ENCODE assay signal across 9 cellular contexts in the genomic region with DNA sequence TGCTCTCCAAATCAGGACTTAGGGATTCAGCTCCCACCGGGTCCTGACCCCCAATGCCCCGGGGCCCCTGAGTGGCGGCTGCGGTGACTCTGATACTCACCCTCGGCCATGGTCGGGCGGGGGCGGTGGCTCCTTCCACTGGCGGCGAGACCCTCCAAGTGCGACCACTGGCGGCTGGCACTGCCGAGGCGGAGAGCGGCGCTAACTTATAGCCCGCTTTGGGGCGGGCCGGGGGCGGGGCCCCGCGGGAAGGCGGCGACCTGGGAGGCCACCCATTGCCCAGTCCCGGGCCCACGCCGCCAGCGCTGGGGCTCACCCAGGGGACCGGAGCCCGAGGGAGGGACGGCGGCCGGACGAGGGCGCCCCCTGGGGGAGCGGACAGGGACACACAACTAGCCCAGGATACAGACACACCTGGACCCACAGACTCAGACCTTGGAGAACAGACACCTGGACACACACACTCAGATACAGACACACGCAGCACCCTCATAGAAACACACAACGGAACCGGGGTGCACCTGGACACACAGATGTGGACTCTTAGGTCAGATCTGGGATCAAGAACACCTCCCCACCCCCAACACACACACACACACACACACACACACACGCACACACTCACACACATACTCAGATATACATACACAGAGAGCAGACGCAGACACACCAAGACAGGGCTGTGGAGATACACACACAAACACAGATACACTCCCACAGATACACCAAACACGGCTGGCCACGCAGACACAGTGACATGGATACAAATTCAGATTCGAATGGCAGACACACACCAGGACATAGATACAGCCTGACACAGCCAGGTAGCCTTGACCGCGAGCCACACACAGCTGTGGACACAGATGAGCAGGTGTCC. TPM values are rescaled to one million over a fixed set of nuclear protein-coding genes. Genes with fewer than 3 reads are reported as not detected.
A peak's percentile ranks its signal among the peaks of the same experiment; 100 is the strongest.
DNase-seq lines count a peak whose midpoint lies in the region; ATAC-seq and TF ChIP-seq lines count a peak whose summit lies in the region.
"Had no signal": no experiment of that assay in that cellular context is flagged by ENCODE, and none has a peak within 500 bp of the region (broad histone marks: within the 10 kb centered on the region; RNA-seq: fewer than 3 reads in every experiment).

Gene TGM2 (minus strand): TSS at position 182 of the 877 bp plus-strand sequence. CDS start 72 bp downstream, at position 110.

- CTCF ChIA-PET in WTC11 (lab: Charles Lee) = interaction anchor here (1.2 to 2.3 kb wide), 7 partner anchors 10 to 108 kb away, joined by 4 to 15 read pairs (median 7); no protein-coding TSS in a partner anchor

- H3K4me2 ChIP-seq in DND-41 (ENCODE audit: insufficient read depth, low read length) = no peak within 1 kb of the TSS
- peak within 1 kb of the TSS; percentile 75 for H3K4me2 ChIP-seq in GM23338

- intact Hi-C loops in dorsolateral prefrontal cortex (cut with DNase I) (loop anchor here (5.0 kb wide), 2 partner anchors 108 to 152 kb away; no protein-coding TSS in a partner anchor), right lobe of liver (cut with DNase I) (loop anchor here (5.0 to 10.0 kb wide), 2 partner anchors 101 to 108 kb away; no protein-coding TSS in a partner anchor)

- peaks cover 5% of the 10 kb centered on the region for H3K27me3 ChIP-seq in DND-41 (ENCODE audit: insufficient read depth, low read length, poor library complexity)
- H3K27me3 ChIP-seq in GM23338 (ENCODE audit: insufficient read depth) = no peaks in the 10 kb centered on the region
- H3K27me3 ChIP-seq in dorsolateral prefrontal cortex = peaks cover 0 to 7% (median 0%) of the 10 kb centered on the region in 45 donors
- no peaks in the 10 kb centered on the region for H3K27me3 ChIP-seq in right lobe of liver

- peak; percentile 46 for TF ChIP-seq CTCF in DND-41 (IDR thresholded peaks at IDR 0.05; ENCODE audit: borderline replicate concordance, extremely low read depth, low read length, poor library complexity, severe bottlenecking)
- TF ChIP-seq CTCF in GM23338 (conservative IDR thresholded peaks at IDR 0.05; ENCODE audit: low read depth in 2 of 2) = peak; percentile 64 to 79
- TF ChIP-seq CTCF in WTC11 (IDR thresholded peaks at IDR 0.05) = peak; percentile 76
- TF ChIP-seq CTCF in dorsolateral prefrontal cortex (IDR thresholded peaks at IDR 0.05 in 54 of 56, conservative IDR thresholded peaks at IDR 0.05 in 2 of 56; ENCODE audit: low read depth in 1 of 56, partially characterized antibody in 56 of 56) = peak; percentile 43 to 87 (median 75)
- peak; percentile 89 to 96 (median 94) for TF ChIP-seq CTCF in right lobe of liver (IDR thresholded peaks at IDR 0.05)

- H4K20me1 ChIP-seq in DND-41 (ENCODE audit: insufficient read depth, low read length) (peaks cover 2% of the 10 kb centered on the region; the same call in 1 of the 2 replicates), GM23338 (replicated peaks; ENCODE audit: insufficient read depth) (no peaks in the 10 kb centered on the region)

- H3K79me2 ChIP-seq in DND-41 (ENCODE audit: insufficient read depth, low read length) (no peaks in the 10 kb centered on the region), GM23338 (replicated peaks; ENCODE audit: insufficient read depth) (no peaks in the 10 kb centered on the region)

- H3K4me1 Mint-ChIP-seq in GM23338 (no peaks in the 10 kb centered on the region; the same call in 1 of the 3 replicates), WTC11 (0 out of 2 replicates have a peak, but pooled peaks cover 4% of the 10 kb centered on the region)

- no peak within 1 kb of the TSS for H3K27ac ChIP-seq in DND-41 (ENCODE audit: low read length)
- no peak within 1 kb of the TSS for H3K27ac ChIP-seq in GM23338 (ENCODE audit: low read depth)
- peak within 1 kb of the TSS in 22 of 59 donors; percentile 1 to 76 (median 30) for H3K27ac ChIP-seq in dorsolateral prefrontal cortex
- H3K27ac ChIP-seq in right lobe of liver = peak within 1 kb of the TSS; percentile 57 to 88 (median 67)

- H3K4me3 ChIP-seq in DND-41 (ENCODE audit: low read depth in 1 of 2, low read length in 2 of 2) = no peak within 1 kb of the TSS
- peak within 1 kb of the TSS; percentile 51 for H3K4me3 ChIP-seq in GM23338
- H3K4me3 ChIP-seq in dorsolateral prefrontal cortex = peak within 1 kb of the TSS in 58 of 59 donors; percentile 16 to 65 (median 45)
- H3K4me3 ChIP-seq in right lobe of liver = peak within 1 kb of the TSS; percentile 76 to 83 (median 80)

- POLR2A ChIA-PET in WTC11 (lab: Charles Lee) = no interaction called here

- H3K27me3 Mint-ChIP-seq in GM23338 (ENCODE audit: insufficient read depth, low read depth, poor library complexity) (peaks cover 6% of the 10 kb centered on the region), WTC11 (ENCODE audit: low read depth) (no peaks in the 10 kb centered on the region)

- H3K27ac Mint-ChIP-seq in GM23338 (no peak within 1 kb of the TSS), WTC11 (no peak within 1 kb of the TSS)
- H3K27ac Mint-ChIP-seq: activated naive CD4-positive, alpha-beta T cell treated with anti-CD3 and anti-CD28 coated beads, Interleukin-2, amount 50 U/mL, for 24 hours had no signal

- TF ChIP-seq POLR2A in right lobe of liver (IDR thresholded peaks at IDR 0.05) = peak; percentile 99

- no peaks in the 10 kb centered on the region for H3K9me3 ChIP-seq in DND-41 (ENCODE audit: insufficient read depth, low read length, severe bottlenecking)
- H3K9me3 ChIP-seq in right lobe of liver = no peaks in the 10 kb centered on the region

- H2AFZ ChIP-seq in DND-41 (ENCODE audit: low read depth, low read length) (no peak within 1 kb of the TSS), GM23338 (peak within 1 kb of the TSS; percentile 96)

- no peaks in the 10 kb centered on the region for H3K36me3 Mint-ChIP-seq in GM23338 (ENCODE audit: low read depth)
- no peaks in the 10 kb centered on the region for H3K36me3 Mint-ChIP-seq in WTC11
- H3K36me3 Mint-ChIP-seq: activated naive CD4-positive, alpha-beta T cell treated with anti-CD3 and anti-CD28 coated beads, Interleukin-2, amount 50 U/mL, for 24 hours had no signal

- no peaks in the 10 kb centered on the region for H3F3A ChIP-seq in GM23338 (replicated peaks; ENCODE audit: low read depth)

- H3K9me2 ChIP-seq in GM23338 (ENCODE audit: insufficient read depth) = no peaks in the 10 kb centered on the region

- DNase-seq in DND-41 (no peak), GM23338 (ENCODE audit: low spot score) (peak; percentile 78), NCI-H146 (lab: John Stamatoyannopoulos, UW) (peak; percentile 77), WTC11 (ENCODE audit: low spot score) (peak; percentile 63), dorsolateral prefrontal cortex (peak in 1 of 10 donors; percentile 63), right lobe of liver (peak; percentile 95 to 96 (median 96)), AML-193 (lab: John Stamatoyannopoulos, UW) (no peak)
- DNase-seq in stimulated activated CD8-positive, alpha-beta memory T cell treated with anti-CD3 and anti-CD28 coated beads, Interleukin-15, amount 100 ng/mL, for 24 hours (ENCODE audit: low read depth) = peak; percentile 13

- H3K4me3 Mint-ChIP-seq in GM23338 (peak within 1 kb of the TSS; percentile 62), WTC11 (peak within 1 kb of the TSS; percentile 48)
- H3K4me3 Mint-ChIP-seq: activated naive CD4-positive, alpha-beta T cell treated with anti-CD3 and anti-CD28 coated beads, Interleukin-2, amount 50 U/mL, for 24 hours had no signal

- no peak for ATAC-seq in DND-41 (ENCODE audit: insufficient read depth, low read depth)
- ATAC-seq in GM23338 = peak; percentile 93
- peak; percentile 89 for ATAC-seq in WTC11
- ATAC-seq in right lobe of liver = peak; percentile 60 to 91 (median 80)

- H3K4me1 ChIP-seq in DND-41 (ENCODE audit: insufficient read depth, low read length) (no peaks in the 10 kb centered on the region), GM23338 (ENCODE audit: insufficient read depth) (no peaks in the 10 kb centered on the region), right lobe of liver (peaks cover 2 to 56% (median 15%) of the 10 kb centered on the region in 4 donors)

- 9% methylated on average over 6 of the region's 46 CpGs for WGBS in right lobe of liver (ENCODE audit: insufficient coverage, low coverage, low lambda C conversion rate, missing lambda C conversion rate)

- H3K9me3 Mint-ChIP-seq in GM23338 (no peaks in the 10 kb centered on the region), WTC11 (no peaks in the 10 kb centered on the region)
- H3K9me3 Mint-ChIP-seq: activated naive CD4-positive, alpha-beta T cell treated with anti-CD3 and anti-CD28 coated beads, Interleukin-2, amount 50 U/mL, for 24 hours had no signal

- H3K36me3 ChIP-seq in DND-41 (ENCODE audit: insufficient read depth, low read length) (no peaks in the 10 kb centered on the region), GM23338 (ENCODE audit: insufficient read depth) (no peaks in the 10 kb centered on the region), right lobe of liver (peaks cover 0 to 7% (median 2%) of the 10 kb centered on the region in 4 donors)

- H3K9ac ChIP-seq in DND-41 (ENCODE audit: low read depth, low read length) = no peak within 1 kb of the TSS

TF ChIP-seq in GM23338, 12 proteins besides CTCF, POLR2A, EP300 and RAD21:
- TF ChIP-seq CREB1 (CRISPR knock-in tag; IDR thresholded peaks at IDR 0.05; ENCODE audit: low read depth) (0 out of 2 replicates have a peak, but pooled peaks have one; percentile 15), EZH2phosphoT487 (IDR thresholded peaks at IDR 0.05; ENCODE audit: unreplicated experiment) (no peak)

TF ChIP-seq in WTC11, 78 proteins besides CTCF, POLR2A, EP300 and RAD21 (continues in another document):
- TF ChIP-seq, protein P1, sequence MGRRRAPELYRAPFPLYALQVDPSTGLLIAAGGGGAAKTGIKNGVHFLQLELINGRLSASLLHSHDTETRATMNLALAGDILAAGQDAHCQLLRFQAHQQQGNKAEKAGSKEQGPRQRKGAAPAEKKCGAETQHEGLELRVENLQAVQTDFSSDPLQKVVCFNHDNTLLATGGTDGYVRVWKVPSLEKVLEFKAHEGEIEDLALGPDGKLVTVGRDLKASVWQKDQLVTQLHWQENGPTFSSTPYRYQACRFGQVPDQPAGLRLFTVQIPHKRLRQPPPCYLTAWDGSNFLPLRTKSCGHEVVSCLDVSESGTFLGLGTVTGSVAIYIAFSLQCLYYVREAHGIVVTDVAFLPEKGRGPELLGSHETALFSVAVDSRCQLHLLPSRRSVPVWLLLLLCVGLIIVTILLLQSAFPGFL (CRISPR knock-in tag; IDR thresholded peaks at IDR 0.05; ENCODE audit: borderline replicate concordance) = no peak
- TF ChIP-seq ZNF416 (CRISPR knock-in tag; IDR thresholded peaks at IDR 0.05) (no peak), ZNF423 (CRISPR knock-in tag; IDR thresholded peaks at IDR 0.05) (peak; percentile 93), FOXK1 (CRISPR knock-in tag; IDR thresholded peaks at IDR 0.05) (0 out of 2 replicates have a peak, but pooled peaks have one; percentile 17), JUN (CRISPR knock-in tag; IDR thresholded peaks at IDR 0.05) (no peak), ETV6 (CRISPR knock-in tag; IDR thresholded peaks at IDR 0.05) (no peak)

RNA-seq across cellular contexts. Expression of gene TGM2, which starts in this region (rescaled TPM):
- total RNA-seq in GM23338 (2014; rRNA removed; shearing (Covaris generic)) = 0.19 and 1.0 TPM in 2 replicates
- 0.45 and 0.49 TPM in 2 replicates for polyA plus RNA-seq in GM23338 (2016; fragmentation: Nextera tagmentation; extraction: Ambion mirVana)
- total RNA-seq in WTC11 (2021) (1.5 to 2.1 TPM (median 1.8 TPM) in 3 replicates), dorsolateral prefrontal cortex (100 to 1,000 TPM in 7 of 120 experiments, 10 to 100 TPM in 113; 17.7 to 220 (median 53.6) TPM), right lobe of liver (100 to 1,000 TPM; 135 to 940 (median 474) TPM)

Comparison
In these comparisons a context has a peak if more than half of its experiments do, and no peak if none do; other contexts are left out.
1. DNase-seq: peak in GM23338 (single experiment), NCI-H146 (single experiment), WTC11 (single experiment), right lobe of liver (3 of 3) and stimulated activated CD8-positive, alpha-beta memory T cell treated with anti-CD3 and anti-CD28 coated beads, Interleukin-15, amount 100 ng/mL, for 24 hours (single experiment); none in DND-41 (single experiment) and AML-193 (0 of 2).
2. H3K27ac ChIP-seq: peak in right lobe of liver (3 of 3); none in DND-41 (single experiment) and GM23338 (single experiment).
3. H3K4me3 ChIP-seq: peak in GM23338 (single experiment), dorsolateral prefrontal cortex (58 of 59) and right lobe of liver (3 of 3); none in DND-41 (0 of 2).
4. Peak in every context shown above with its lines, with median percentiles within 50 percentile points of each other: CTCF ChIP-seq.